ENCODE assay signal across 8 cellular contexts in genomic region chr17:11986939-11987329, GRCh38. TPM values are rescaled to one million over a fixed set of nuclear protein-coding genes. Genes with fewer than 3 reads are reported as not detected.
A peak's percentile ranks its signal among the peaks of the same experiment; 100 is the strongest.
DNase-seq lines count a peak whose midpoint lies in the region; ATAC-seq and TF ChIP-seq lines count a peak whose summit lies in the region.

No MANE protein-coding gene starts in this region.

- H3K4me3 ChIP-seq in astrocyte of the cerebellum (ENCODE audit: low read depth, low read length) (no peak overlapping the region), transverse colon (no peak overlapping the region)

- no peaks in the 10 kb centered on the region for H3K4me1 Mint-ChIP-seq in Calu3 (ENCODE audit: low read depth, unreplicated experiment)

- H3K9me3 ChIP-seq in transverse colon: no peaks in the 10 kb centered on the region

- H3K36me3 Mint-ChIP-seq in Calu3 (ENCODE audit: insufficient read depth, unreplicated experiment): no peaks in the 10 kb centered on the region

- BruUV-seq in Calu3 (replicated peaks; lab: Mats Ljungman, UMichigan): no TSS peak

- H3K4me3 Mint-ChIP-seq in Calu3 (ENCODE audit: low read depth, unreplicated experiment): no peak overlapping the region

- TF ChIP-seq CTCF in Calu3 (IDR thresholded peaks at IDR 0.05; ENCODE audit: unreplicated experiment) (no peak), astrocyte of the cerebellum (IDR thresholded peaks at IDR 0.05; ENCODE audit: low read depth, low read length, missing control alignments) (peak; percentile 46), transverse colon (IDR thresholded peaks at IDR 0.05) (peak; percentile 42 to 58 (median 51))

- no peak for ATAC-seq in HG03520 (IDR thresholded peaks at IDR 0.05; ENCODE audit: unreplicated experiment)

- peak; percentile 44; the same call in 1 of the 2 replicates for TF ChIP-seq RAD21 in Ishikawa (IDR thresholded peaks at IDR 0.05; ENCODE audit: low read depth)

- CTCF ChIA-PET in Calu3 (lab: Charles Lee): no interaction called here

- no peaks in the 10 kb centered on the region for H3K27me3 ChIP-seq in transverse colon

- TF ChIP-seq EP300 in Ishikawa (IDR thresholded peaks at IDR 0.05; ENCODE audit: borderline replicate concordance) (no peak), transverse colon (IDR thresholded peaks at IDR 0.05; ENCODE audit: low read depth) (no peak)

- in situ Hi-C loops in astrocyte of the cerebellum (cut with HindIII; ENCODE audit: low sequenced_read_pairs) (no loop called here), transverse colon (cut with MboI; ENCODE audit: low pct_ligation_motif_present in 1 of 4, low pct_unique_long_range_greater_than_20kb in 1 of 4, low sequenced_read_pairs in 3 of 4) (loop anchor here in 1 of 4 donors (25.0 kb wide), 1 partner anchor 100 kb away; no protein-coding TSS in a partner anchor)

- no peak for TF ChIP-seq POLR2A in transverse colon (IDR thresholded peaks at IDR 0.05)

- intact Hi-C loops in Calu3 (cut with micrococcal nuclease; ENCODE audit: unreplicated experiment): loop anchor here (5.0 to 10.0 kb wide), 2 partner anchors 1110 to 1342 kb away; no protein-coding TSS in a partner anchor
- intact Hi-C loops in transverse colon (cut with DNase I; ENCODE audit: low total_unique reads): no loop called here

- H3K27ac ChIP-seq in transverse colon: no peak overlapping the region

- H3K27ac Mint-ChIP-seq in Calu3 (ENCODE audit: unreplicated experiment): no peak overlapping the region

- no peaks in the 10 kb centered on the region for H3K27me3 Mint-ChIP-seq in Calu3 (ENCODE audit: unreplicated experiment)

- H3K9me3 Mint-ChIP-seq in Calu3 (ENCODE audit: low read depth, unreplicated experiment): no peaks in the 10 kb centered on the region

- peaks cover 0 to 14% (median under 1%) of the 10 kb centered on the region in 4 donors for H3K4me1 ChIP-seq in transverse colon

- peaks cover 0 to 15% (median 2%) of the 10 kb centered on the region in 4 donors for H3K36me3 ChIP-seq in transverse colon

- 43 to 55% methylated on average over 5 of the region's 5 CpGs for WGBS in transverse colon (ENCODE audit: low coverage in 1 of 2), 2 donors

- DNase-seq in Calu3: peak; percentile 3
- peak; percentile 45 for DNase-seq in astrocyte of the cerebellum (ENCODE audit: low read depth)
- peak; percentile 41 for DNase-seq in iPS-NIHi7 (ENCODE audit: extremely low spot score)
- DNase-seq in transverse colon: no peak
- DNase-seq in DMS153 treated with DMSO at 0.1 percent for 48 hours (lab: John Stamatoyannopoulos, UW; ENCODE audit: unreplicated experiment): no peak
- no peak for DNase-seq in ureter (ENCODE audit: low spot score)

TF ChIP-seq in Ishikawa, 13 proteins besides CTCF, POLR2A, EP300 and RAD21:
- TF ChIP-seq CEBPB (IDR thresholded peaks at IDR 0.05): no peak
- TF ChIP-seq, protein P1, sequence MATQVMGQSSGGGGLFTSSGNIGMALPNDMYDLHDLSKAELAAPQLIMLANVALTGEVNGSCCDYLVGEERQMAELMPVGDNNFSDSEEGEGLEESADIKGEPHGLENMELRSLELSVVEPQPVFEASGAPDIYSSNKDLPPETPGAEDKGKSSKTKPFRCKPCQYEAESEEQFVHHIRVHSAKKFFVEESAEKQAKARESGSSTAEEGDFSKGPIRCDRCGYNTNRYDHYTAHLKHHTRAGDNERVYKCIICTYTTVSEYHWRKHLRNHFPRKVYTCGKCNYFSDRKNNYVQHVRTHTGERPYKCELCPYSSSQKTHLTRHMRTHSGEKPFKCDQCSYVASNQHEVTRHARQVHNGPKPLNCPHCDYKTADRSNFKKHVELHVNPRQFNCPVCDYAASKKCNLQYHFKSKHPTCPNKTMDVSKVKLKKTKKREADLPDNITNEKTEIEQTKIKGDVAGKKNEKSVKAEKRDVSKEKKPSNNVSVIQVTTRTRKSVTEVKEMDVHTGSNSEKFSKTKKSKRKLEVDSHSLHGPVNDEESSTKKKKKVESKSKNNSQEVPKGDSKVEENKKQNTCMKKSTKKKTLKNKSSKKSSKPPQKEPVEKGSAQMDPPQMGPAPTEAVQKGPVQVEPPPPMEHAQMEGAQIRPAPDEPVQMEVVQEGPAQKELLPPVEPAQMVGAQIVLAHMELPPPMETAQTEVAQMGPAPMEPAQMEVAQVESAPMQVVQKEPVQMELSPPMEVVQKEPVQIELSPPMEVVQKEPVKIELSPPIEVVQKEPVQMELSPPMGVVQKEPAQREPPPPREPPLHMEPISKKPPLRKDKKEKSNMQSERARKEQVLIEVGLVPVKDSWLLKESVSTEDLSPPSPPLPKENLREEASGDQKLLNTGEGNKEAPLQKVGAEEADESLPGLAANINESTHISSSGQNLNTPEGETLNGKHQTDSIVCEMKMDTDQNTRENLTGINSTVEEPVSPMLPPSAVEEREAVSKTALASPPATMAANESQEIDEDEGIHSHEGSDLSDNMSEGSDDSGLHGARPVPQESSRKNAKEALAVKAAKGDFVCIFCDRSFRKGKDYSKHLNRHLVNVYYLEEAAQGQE (IDR thresholded peaks at IDR 0.05; ENCODE audit: low read depth): no peak
- TF ChIP-seq FOXM1 (IDR thresholded peaks at IDR 0.05; ENCODE audit: borderline replicate concordance, low read depth): no peak
- TF ChIP-seq, protein P2, sequence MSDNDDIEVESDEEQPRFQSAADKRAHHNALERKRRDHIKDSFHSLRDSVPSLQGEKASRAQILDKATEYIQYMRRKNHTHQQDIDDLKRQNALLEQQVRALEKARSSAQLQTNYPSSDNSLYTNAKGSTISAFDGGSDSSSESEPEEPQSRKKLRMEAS (IDR thresholded peaks at IDR 0.05): no peak
- TF ChIP-seq EGR1 (IDR thresholded peaks at IDR 0.05): no peak
- TF ChIP-seq NFIC (IDR thresholded peaks at IDR 0.05): no peak
- no peak for TF ChIP-seq TAF1 (IDR thresholded peaks at IDR 0.05; ENCODE audit: low read depth)
- no peak for TF ChIP-seq USF1 (IDR thresholded peaks at IDR 0.05)
- no peak for TF ChIP-seq TCF12 (IDR thresholded peaks at IDR 0.05; ENCODE audit: low read depth)
- no peak for TF ChIP-seq YY1 (IDR thresholded peaks at IDR 0.05; ENCODE audit: low read depth)
- TF ChIP-seq ZBTB7A (IDR thresholded peaks at IDR 0.05; ENCODE audit: low read depth): no peak
- TF ChIP-seq TEAD4 (IDR thresholded peaks at IDR 0.05): no peak
- TF ChIP-seq CREB1 (IDR thresholded peaks at IDR 0.05; ENCODE audit: low read depth): no peak

RNA-seq across cellular contexts. Expression of gene ZNF18, which starts 10.3 kb away (rescaled TPM):
- total RNA-seq in Calu3 (2022) (4.1 and 4.2 TPM in 2 replicates), transverse colon (10 to 100 TPM in 1 of 4 donors, 1 to 10 TPM in 3; 2.2 to 15.5 (median 7.9) TPM), ureter (10.4 TPM)

RNA-seq across cellular contexts. Expression of gene MAP2K4, which starts 33.7 kb away (rescaled TPM):
- 16.1 TPM in 2 replicates for total RNA-seq in Calu3 (2022)
- 10 to 100 TPM in 3 of 4 donors, 1 to 10 TPM in 1; 6.2 to 24.0 (median 17.8) TPM for total RNA-seq in transverse colon
- total RNA-seq in ureter: 51.0 TPM

Comparison
In these comparisons a context has a peak if more than half of its experiments do, and no peak if none do; other contexts are left out.
1. DNase-seq: peak in Calu3 (single experiment), astrocyte of the cerebellum (single experiment) and iPS-NIHi7 (single experiment); none in transverse colon (single experiment), DMS153 treated with DMSO at 0.1 percent for 48 hours (single experiment) and ureter (single experiment).